10 cellular contexts compared by ENCODE assay signal in genomic region chr12:28173440-28173839, GRCh38.
"Had no signal": no experiment of that assay in that cellular context is flagged by ENCODE, and none has a peak within 500 bp of the region (broad histone marks: within the 10 kb centered on the region; RNA-seq: fewer than 3 reads in every experiment).

No MANE protein-coding gene starts in this region.

- H3K9ac ChIP-seq: GM23248 had no signal

- H2AFZ ChIP-seq: GM23248 had no signal

- ATAC-seq: HCT116, K562 had no signal

- H3K36me3 ChIP-seq: HAP-1 had no signal

- H3K27ac Mint-ChIP-seq: HFFc6 had no signal

- FAIRE-seq: K562 had no signal

- H3K4me1 ChIP-seq: HAP-1 had no signal

- H3K9me3 Mint-ChIP-seq: HFFc6 had no signal

- H3K4me3 ChIP-seq: GM23248, HAP-1, K562 had no signal

- H3K9me3 ChIP-seq: HAP-1 had no signal

- DNase-seq: GM23248, GOT3, H7, HFFc6, IMR-90, Kasumi-1, KG1 had no signal

- H3K4me3 Mint-ChIP-seq: HFFc6 had no signal
